Comparison of ENCODE assay signal across 16 cellular contexts in the genomic region with DNA sequence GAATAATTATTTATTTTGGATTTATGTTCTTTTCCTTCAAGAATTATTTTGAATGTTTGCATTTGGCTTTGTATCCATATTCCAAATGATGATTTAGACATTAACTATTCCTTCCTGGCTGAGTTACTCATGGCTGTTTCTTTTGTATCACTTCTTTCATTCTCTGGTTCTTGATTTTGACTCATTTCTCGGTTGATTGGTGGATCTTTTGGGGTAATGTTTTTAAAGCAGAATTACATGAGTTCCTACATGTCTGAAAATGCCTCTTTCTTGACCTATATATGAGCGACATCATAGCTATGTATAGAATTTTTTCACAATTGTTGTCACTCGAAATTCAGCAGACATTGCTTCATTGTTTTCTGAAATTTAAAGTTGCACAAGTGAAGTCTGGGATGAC. TPM values are rescaled to one million over a fixed set of nuclear protein-coding genes. Genes with fewer than 3 reads are reported as not detected.
A peak's percentile ranks its signal among the peaks of the same experiment; 100 is the strongest.
DNase-seq lines count a peak whose midpoint lies in the region; ATAC-seq and TF ChIP-seq lines count a peak whose summit lies in the region.
"Had no signal": no experiment of that assay in that cellular context is flagged by ENCODE, and none has a peak within 500 bp of the region (broad histone marks: within the 10 kb centered on the region; RNA-seq: fewer than 3 reads in every experiment).

No MANE protein-coding gene starts in this region.

- no peak overlapping the region for H3K4me3 Mint-ChIP-seq in type B pancreatic cell
- H3K4me3 Mint-ChIP-seq: CD4-positive, alpha-beta T cell; HFFc6 had no signal

- peak overlapping the region; percentile 9; the same call in 1 of the 2 replicates for H3K4me2 ChIP-seq in PC-9
- H3K4me2 ChIP-seq in osteoblast (ENCODE audit: insufficient read depth, low read length), result peak overlapping the region; percentile 55

- CTCF ChIA-PET in PC-9 (lab: Charles Lee), result interaction anchor here (0.6 kb wide), 1 partner anchor 881 kb away, joined by 6 read pairs; a partner anchor contains a TSS

- POLR2A ChIA-PET in PC-9 (lab: Charles Lee; ENCODE audit: unreplicated experiment), result interaction anchor here (0.6 kb wide), 1 partner anchor 269 kb away, joined by 6 read pairs; no protein-coding TSS in a partner anchor

- TF ChIP-seq CTCF in PC-9 (conservative IDR thresholded peaks at IDR 0.05), result no peak
- no peak for TF ChIP-seq CTCF in epithelial cell of esophagus (IDR thresholded peaks at IDR 0.05; ENCODE audit: insufficient read depth, low read depth, low read length, missing control alignments)
- TF ChIP-seq CTCF in osteoblast (IDR thresholded peaks at IDR 0.05; ENCODE audit: extremely low read depth, low read depth, low read length), result no peak
- TF ChIP-seq CTCF in type B pancreatic cell (conservative IDR thresholded peaks at IDR 0.05), result no peak

- ATAC-seq in HG03457 (IDR thresholded peaks at IDR 0.05; ENCODE audit: unreplicated experiment), result no peak
- ATAC-seq: Panc1 had no signal

- H3K79me2 ChIP-seq in PC-9 (ENCODE audit: low read depth) (no peaks in the 10 kb centered on the region), osteoblast (ENCODE audit: insufficient read depth, low read length) (no peaks in the 10 kb centered on the region)

- no peaks in the 10 kb centered on the region for H3K36me3 ChIP-seq in PC-9 (ENCODE audit: low read depth)
- H3K36me3 ChIP-seq in osteoblast (ENCODE audit: insufficient read depth, low read length), result no peaks in the 10 kb centered on the region

- H3F3A ChIP-seq in PC-9 (ENCODE audit: insufficient read depth, low read depth), result no peaks in the 10 kb centered on the region

- H3K27me3 Mint-ChIP-seq in type B pancreatic cell, result peaks cover 10% of the 10 kb centered on the region

- H3K4me1 ChIP-seq in PC-9 (replicated peaks; ENCODE audit: insufficient read depth) (peaks cover 16% of the 10 kb centered on the region), osteoblast (ENCODE audit: insufficient read depth, low read length) (peaks cover 9% of the 10 kb centered on the region)

- H3K27me3 ChIP-seq in PC-9 (ENCODE audit: insufficient read depth, low read depth), result no peaks in the 10 kb centered on the region
- H3K27me3 ChIP-seq in osteoblast (ENCODE audit: insufficient read depth, low read length), result peaks cover 9% of the 10 kb centered on the region

- H3K9me3 Mint-ChIP-seq in type B pancreatic cell, result peaks cover 10% of the 10 kb centered on the region
- H3K9me3 Mint-ChIP-seq: CD4-positive, alpha-beta T cell; HFFc6 had no signal

- BruUV-seq in PC-9 (replicated peaks; lab: Mats Ljungman, UMichigan), result no TSS peak

- no peaks in the 10 kb centered on the region for H3K9me2 ChIP-seq in PC-9 (ENCODE audit: insufficient read depth)

- H2AFZ ChIP-seq in PC-9 (no peak overlapping the region), osteoblast (ENCODE audit: low read length) (peak overlapping the region; percentile 17)

- DNase-seq in EL (peak; percentile 19), PC-9 (peak in 1 of 2 experiments; percentile 47), epithelial cell of esophagus (ENCODE audit: low read depth) (peak; percentile 94), osteoblast (ENCODE audit: insufficient read length, low spot score, missing footprints) (peak; percentile 87), globus pallidus (ENCODE audit: low spot score) (no peak), type B pancreatic cell (ENCODE audit: extremely low spot score, unreplicated experiment) (no peak)
- DNase-seq: CD4-positive, alpha-beta T cell; DND-41; HFFc6; Kasumi-1; NCI-H187 treated with DMSO at 0.1 percent for 48 hours; NCI-H2171; NCI-H774; SHP77 treated with DMSO at 0.1 percent for 48 hours had no signal

- no peak overlapping the region for H3K27ac Mint-ChIP-seq in type B pancreatic cell
- H3K27ac Mint-ChIP-seq: CD4-positive, alpha-beta T cell; HFFc6 had no signal

- H3K27ac ChIP-seq in PC-9, result no peak overlapping the region
- no peak overlapping the region for H3K27ac ChIP-seq in osteoblast (ENCODE audit: low read depth, low read length)

- no peaks in the 10 kb centered on the region for H4K20me1 ChIP-seq in PC-9 (ENCODE audit: insufficient read depth)
- no peaks in the 10 kb centered on the region for H4K20me1 ChIP-seq in osteoblast (ENCODE audit: insufficient read depth, low read length)

- intact Hi-C loops in PC-9 (cut with micrococcal nuclease; ENCODE audit: unreplicated experiment), result no loop called here

- H3K9me3 ChIP-seq in PC-9 (ENCODE audit: insufficient read depth, low read depth), result no peaks in the 10 kb centered on the region; the same call in 1 of the 2 replicates
- H3K9me3 ChIP-seq in osteoblast (ENCODE audit: low read depth, low read length), result no peaks in the 10 kb centered on the region

- H3K4me3 ChIP-seq in PC-9, result no peak overlapping the region
- no peak overlapping the region for H3K4me3 ChIP-seq in epithelial cell of esophagus (ENCODE audit: low read length)
- H3K4me3 ChIP-seq in osteoblast (ENCODE audit: insufficient read depth, low read length), result no peak overlapping the region

- H3K4me1 Mint-ChIP-seq in type B pancreatic cell (ENCODE audit: unreplicated experiment), result peaks cover 2% of the 10 kb centered on the region

- H3K36me3 Mint-ChIP-seq in type B pancreatic cell, result no peaks in the 10 kb centered on the region

RNA-seq across cellular contexts. Expression of a gene that starts 39.5 kb away (rescaled TPM):
- total RNA-seq in PC-9 (2021), result 0.55 and 1.3 TPM in 2 replicates
- total RNA-seq in osteoblast, result under 0.01 TPM in 2 replicates
- 5.4 and 23.6 TPM in 2 replicates for total RNA-seq in type B pancreatic cell (ENCODE audit: low replicate concordance)

Comparison
In these comparisons a context has a peak if more than half of its experiments do, and no peak if none do; other contexts are left out.
1. DNase-seq: peak in EL (single experiment), epithelial cell of esophagus (single experiment) and osteoblast (single experiment); none in globus pallidus (single experiment) and type B pancreatic cell (single experiment).